Comparison of ENCODE assay signal across 10 cellular contexts in the genomic region with DNA sequence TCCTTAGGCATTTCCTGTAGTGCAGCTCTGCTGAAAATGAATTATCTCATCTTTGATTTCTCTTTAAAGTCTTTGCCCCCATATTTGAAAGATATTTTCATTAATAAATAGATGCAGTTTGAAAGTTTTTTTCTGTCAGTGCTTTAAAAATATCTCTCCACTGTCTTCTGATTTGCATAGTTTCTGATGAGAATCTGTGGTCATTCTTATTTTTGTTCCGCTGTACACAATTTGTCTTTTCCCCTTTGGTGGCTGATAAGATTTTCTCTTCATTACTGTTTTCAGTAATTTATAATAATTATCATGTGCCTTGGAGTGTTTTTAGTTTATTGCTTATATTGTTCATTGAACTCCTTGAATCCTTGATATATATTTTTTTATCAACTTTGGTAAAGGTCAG. TPM values are rescaled to one million over a fixed set of nuclear protein-coding genes. Genes with fewer than 3 reads are reported as not detected.
"Had no signal": no experiment of that assay in that cellular context is flagged by ENCODE, and none has a peak within 500 bp of the region (broad histone marks: within the 10 kb centered on the region; RNA-seq: fewer than 3 reads in every experiment).

No MANE protein-coding gene starts in this region.

- H3K9ac ChIP-seq: KMS-11 had no signal

- H3K4me2 ChIP-seq: KMS-11 had no signal

- DNase-seq: IMR-90, KBM-7, KG1 had no signal

- FAIRE-seq: HepG2, HTR-8/SVneo had no signal

- H3K27ac ChIP-seq: HL-60, KMS-11 had no signal

- ATAC-seq: HepG2 had no signal

RNA-seq across cellular contexts. Expression of a gene that starts 7.0 kb away (rescaled TPM):
- total RNA-seq: HepG2, HT-29, HT1080, IMR-90 had no signal
- polyA plus RNA-seq: HepG2, IgD-negative memory B cell, IMR-90 had no signal

RNA-seq across cellular contexts. Expression of a gene that starts 45.1 kb away (rescaled TPM):
- total RNA-seq: HepG2, HT1080 had no signal
- polyA plus RNA-seq: HepG2, IgD-negative memory B cell had no signal
